11 cellular contexts compared by ENCODE assay signal in genomic region chr17:78409191-78409621, GRCh38. TPM values are rescaled to one million over a fixed set of nuclear protein-coding genes. Genes with fewer than 3 reads are reported as not detected.
DNase-seq lines count a peak whose midpoint lies in the region; ATAC-seq lines count a peak whose summit lies in the region.
"Had no signal": no experiment of that assay in that cellular context is flagged by ENCODE, and none has a peak within 500 bp of the region (broad histone marks: within the 10 kb centered on the region; RNA-seq: fewer than 3 reads in every experiment).

No MANE protein-coding gene starts in this region.

- no peaks in the 10 kb centered on the region for H3K27me3 Mint-ChIP-seq in stimulated activated naive CD8-positive, alpha-beta T cell treated with anti-CD3 and anti-CD28 coated beads, Interleukin-15, Interleukin-2, amounts not matched to agents 100 ng/mL and 50 ng/mL, for 24 hours
- no peaks in the 10 kb centered on the region for H3K27me3 Mint-ChIP-seq in stimulated activated naive CD8-positive, alpha-beta T cell treated with anti-CD3 and anti-CD28 coated beads, Interleukin-15, amount 100 ng/mL, for 72 hours
- H3K27me3 Mint-ChIP-seq in immature natural killer cell (ENCODE audit: low read depth in 3 of 3): peaks cover 0 to 1% (median 0%) of the 10 kb centered on the region in 3 donors

- peak overlapping the region; percentile 19 for H3K27ac Mint-ChIP-seq in stimulated activated naive CD8-positive, alpha-beta T cell treated with anti-CD3 and anti-CD28 coated beads, Interleukin-15, Interleukin-2, amounts not matched to agents 100 ng/mL and 50 ng/mL, for 24 hours
- no peak overlapping the region for H3K27ac Mint-ChIP-seq in stimulated activated naive CD8-positive, alpha-beta T cell treated with anti-CD3 and anti-CD28 coated beads, Interleukin-15, amount 100 ng/mL, for 72 hours
- peak overlapping the region in 4 of 6 donors; percentile 2 to 67 (median 22) for H3K27ac Mint-ChIP-seq in immature natural killer cell

- H3K4me3 Mint-ChIP-seq in stimulated activated naive CD8-positive, alpha-beta T cell treated with anti-CD3 and anti-CD28 coated beads, Interleukin-15, Interleukin-2, amounts not matched to agents 100 ng/mL and 50 ng/mL, for 24 hours: no peak overlapping the region
- H3K4me3 Mint-ChIP-seq in stimulated activated naive CD8-positive, alpha-beta T cell treated with anti-CD3 and anti-CD28 coated beads, Interleukin-15, amount 100 ng/mL, for 72 hours: no peak overlapping the region
- peak overlapping the region in 2 of 5 donors; percentile 2 to 43 for H3K4me3 Mint-ChIP-seq in immature natural killer cell

- H3K36me3 Mint-ChIP-seq in stimulated activated naive CD8-positive, alpha-beta T cell treated with anti-CD3 and anti-CD28 coated beads, Interleukin-15, Interleukin-2, amounts not matched to agents 100 ng/mL and 50 ng/mL, for 24 hours (ENCODE audit: low read depth): peaks cover 37% of the 10 kb centered on the region
- H3K36me3 Mint-ChIP-seq in immature natural killer cell: no peaks in the 10 kb centered on the region

- ATAC-seq in stimulated activated naive CD8-positive, alpha-beta T cell treated with anti-CD3 and anti-CD28 coated beads, Interleukin-15, amount 100 ng/mL, for 72 hours: no peak
- no peak for ATAC-seq in HG02798 (IDR thresholded peaks at IDR 0.05; ENCODE audit: poor library complexity, unreplicated experiment)
- ATAC-seq: heart right ventricle had no signal

- peaks cover 33% of the 10 kb centered on the region for H3K4me1 Mint-ChIP-seq in stimulated activated naive CD8-positive, alpha-beta T cell treated with anti-CD3 and anti-CD28 coated beads, Interleukin-15, Interleukin-2, amounts not matched to agents 100 ng/mL and 50 ng/mL, for 24 hours (ENCODE audit: low read depth)
- H3K4me1 Mint-ChIP-seq in stimulated activated naive CD8-positive, alpha-beta T cell treated with anti-CD3 and anti-CD28 coated beads, Interleukin-15, amount 100 ng/mL, for 72 hours: peaks cover 70% of the 10 kb centered on the region
- H3K4me1 Mint-ChIP-seq in immature natural killer cell: peaks cover 51 to 53% of the 10 kb centered on the region in 2 donors

- no peak for DNase-seq in stimulated activated naive CD8-positive, alpha-beta T cell treated with anti-CD3 and anti-CD28 coated beads, Interleukin-15, amount 100 ng/mL, for 72 hours
- DNase-seq in NCI-H748 (lab: John Stamatoyannopoulos, UW; ENCODE audit: unreplicated experiment) (peak; percentile 95), immature natural killer cell (no peak), germinal center (ENCODE audit: low spot score) (no peak), H4 (ENCODE audit: low spot score) (no peak), MV-4-11 (lab: John Stamatoyannopoulos, UW) (no peak)
- DNase-seq: activated CD4-positive, alpha-beta T cell treated with anti-CD3 and anti-CD28 coated beads for 1 hour; heart right ventricle; NCI-H526 treated with DMSO at 0.1 percent for 48 hours had no signal

- no peaks in the 10 kb centered on the region for H3K9me3 Mint-ChIP-seq in stimulated activated naive CD8-positive, alpha-beta T cell treated with anti-CD3 and anti-CD28 coated beads, Interleukin-15, Interleukin-2, amounts not matched to agents 100 ng/mL and 50 ng/mL, for 24 hours
- H3K9me3 Mint-ChIP-seq in stimulated activated naive CD8-positive, alpha-beta T cell treated with anti-CD3 and anti-CD28 coated beads, Interleukin-15, amount 100 ng/mL, for 72 hours: no peaks in the 10 kb centered on the region
- no peaks in the 10 kb centered on the region for H3K9me3 Mint-ChIP-seq in immature natural killer cell

RNA-seq across cellular contexts. Expression of gene PGS1, which starts 30.8 kb away (rescaled TPM):
- 10 to 100 TPM; 17.0 to 27.5 (median 27.2) TPM for polyA plus RNA-seq in immature natural killer cell
- total RNA-seq in H4 (2014; rRNA removed; shearing (Covaris generic)): 20.4 and 27.5 TPM in 2 replicates

RNA-seq across cellular contexts. Expression of gene SOCS3, which starts 49.3 kb away (rescaled TPM):
- polyA plus RNA-seq in immature natural killer cell: 10 to 100 TPM in 2 of 3 donors, 1 to 10 TPM in 1; 9.0 to 15.4 (median 10.6) TPM
- 29.2 and 43.0 TPM in 2 replicates for total RNA-seq in H4 (2014; rRNA removed; shearing (Covaris generic))

Comparison
In these comparisons a context has a peak if more than half of its experiments do, and no peak if none do; other contexts are left out.
1. H3K27ac Mint-ChIP-seq: peak in stimulated activated naive CD8-positive, alpha-beta T cell treated with anti-CD3 and anti-CD28 coated beads, Interleukin-15, Interleukin-2, amounts not matched to agents 100 ng/mL and 50 ng/mL, for 24 hours (single experiment) and immature natural killer cell (4 of 6); none in stimulated activated naive CD8-positive, alpha-beta T cell treated with anti-CD3 and anti-CD28 coated beads, Interleukin-15, amount 100 ng/mL, for 72 hours (0 of 2).